ENCODE assay signal across 17 cellular contexts in the genomic region with DNA sequence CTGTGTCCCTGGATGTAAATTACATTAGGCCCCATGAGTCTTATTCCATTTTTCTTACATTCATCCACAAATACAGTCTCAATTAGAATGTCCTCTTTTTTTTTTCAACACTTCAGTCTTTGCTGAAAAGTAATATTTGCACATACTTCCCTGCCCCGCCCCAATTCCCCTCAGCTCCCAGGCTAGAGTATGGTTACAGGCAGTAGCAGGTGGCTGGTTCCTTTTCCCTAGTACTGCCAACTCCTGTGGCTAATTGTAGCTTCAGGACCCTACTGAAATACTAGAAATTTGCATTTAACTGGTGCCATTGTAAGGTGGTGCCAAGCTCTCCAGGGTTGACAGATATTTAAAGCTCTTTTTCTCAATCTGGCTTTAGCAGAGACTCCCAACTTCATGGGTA.
A peak's percentile ranks its signal among the peaks of the same experiment; 100 is the strongest.
DNase-seq lines count a peak whose midpoint lies in the region; ATAC-seq and TF ChIP-seq lines count a peak whose summit lies in the region.
"Had no signal": no experiment of that assay in that cellular context is flagged by ENCODE, and none has a peak within 500 bp of the region (broad histone marks: within the 10 kb centered on the region; RNA-seq: fewer than 3 reads in every experiment).

No MANE protein-coding gene starts in this region.

- intact Hi-C loops in Calu3 (cut with micrococcal nuclease; ENCODE audit: unreplicated experiment): loop anchor here (10.0 kb wide), 1 partner anchor 187 kb away; the partner anchor contains the start of gene MCTP1
- intact Hi-C loops in psoas muscle (cut with DNase I): no loop called here
- intact Hi-C loops in left colon (cut with DNase I, micrococcal nuclease): no loop called here

- H3K9me3 ChIP-seq in psoas muscle: no peaks in the 10 kb centered on the region
- H3K9me3 ChIP-seq: Peyer's patch had no signal

- H3K4me3 ChIP-seq in psoas muscle: no peak overlapping the region
- H3K4me3 ChIP-seq: Peyer's patch had no signal

- POLR2A ChIA-PET in WTC11 (lab: Charles Lee): no interaction called here

- H3K4me3 Mint-ChIP-seq in Calu3 (ENCODE audit: low read depth, unreplicated experiment) (no peak overlapping the region), WTC11 (no peak overlapping the region)
- no peak overlapping the region for H3K4me3 Mint-ChIP-seq in activated naive CD8-positive, alpha-beta T cell treated with anti-CD3 and anti-CD28 coated beads, Interleukin-2, amount 50 U/mL, for 24 hours
- H3K4me3 Mint-ChIP-seq: B cell; CD4-positive, alpha-beta memory T cell had no signal

- WGBS in psoas muscle, 3 donors: 55 to 95% (median 93%) methylated on average over 1 of the region's 1 CpG

- ATAC-seq in WTC11 (peak; percentile 24; the same call in 1 of the 2 replicates), psoas muscle (peak; percentile 67 to 89 (median 78)), left colon (no peak)
- ATAC-seq in activated naive CD8-positive, alpha-beta T cell treated with anti-CD3 and anti-CD28 coated beads, Interleukin-2, amount 50 U/mL, for 24 hours: no peak

- peaks cover 0 to 46% of the 10 kb centered on the region in 2 donors for H3K36me3 ChIP-seq in psoas muscle (ENCODE audit: insufficient read depth in 1 of 2, low read depth in 1 of 2)

- H3K27ac Mint-ChIP-seq in Calu3 (ENCODE audit: unreplicated experiment) (no peak overlapping the region), WTC11 (no peak overlapping the region)
- no peak overlapping the region for H3K27ac Mint-ChIP-seq in activated naive CD8-positive, alpha-beta T cell treated with anti-CD3 and anti-CD28 coated beads, Interleukin-2, amount 50 U/mL, for 24 hours
- H3K27ac Mint-ChIP-seq: B cell had no signal

- DNase-seq in Calu3 (peak; percentile 25), NCI-H2081 treated with DMSO at 0.1 percent for 48 hours (lab: John Stamatoyannopoulos, UW) (peak; percentile 28), WTC11 (ENCODE audit: low spot score) (no peak), psoas muscle (no peak), COLO668 (lab: John Stamatoyannopoulos, UW; ENCODE audit: unreplicated experiment) (no peak), left colon (no peak)
- no peak for DNase-seq in activated naive CD8-positive, alpha-beta T cell treated with anti-CD3 and anti-CD28 coated beads, Interleukin-2, amount 50 U/mL, for 24 hours
- DNase-seq: CD4-positive, alpha-beta memory T cell; DMS153; MM.1S; NCI-H1417 treated with DMSO at 0.1 percent for 48 hours; NCI-H2029 treated with DMSO at 0.1 percent for 48 hours; NCI-H345; NCI-H82; Peyer's patch; SHP77 had no signal

- H3K4me1 Mint-ChIP-seq in Calu3 (ENCODE audit: low read depth, unreplicated experiment) (peaks cover 12% of the 10 kb centered on the region), WTC11 (peaks cover 21% of the 10 kb centered on the region)
- H3K4me1 Mint-ChIP-seq in activated naive CD8-positive, alpha-beta T cell treated with anti-CD3 and anti-CD28 coated beads, Interleukin-2, amount 50 U/mL, for 24 hours: no peaks in the 10 kb centered on the region

- H3K36me3 Mint-ChIP-seq in Calu3 (ENCODE audit: insufficient read depth, unreplicated experiment): no peaks in the 10 kb centered on the region
- peaks cover 21% of the 10 kb centered on the region for H3K36me3 Mint-ChIP-seq in WTC11
- H3K36me3 Mint-ChIP-seq in activated naive CD8-positive, alpha-beta T cell treated with anti-CD3 and anti-CD28 coated beads, Interleukin-2, amount 50 U/mL, for 24 hours (ENCODE audit: low read depth): peaks cover 32% of the 10 kb centered on the region

- no peak for TF ChIP-seq CTCF in Calu3 (IDR thresholded peaks at IDR 0.05; ENCODE audit: unreplicated experiment)
- TF ChIP-seq CTCF in WTC11 (IDR thresholded peaks at IDR 0.05): no peak
- TF ChIP-seq CTCF in psoas muscle (IDR thresholded peaks at IDR 0.05): no peak

- CTCF ChIA-PET in Calu3 (lab: Charles Lee): no interaction called here
- CTCF ChIA-PET in WTC11 (lab: Charles Lee): no interaction called here

- peaks cover 17% of the 10 kb centered on the region for H3K4me1 ChIP-seq in psoas muscle
- H3K4me1 ChIP-seq: Peyer's patch had no signal

- no peaks in the 10 kb centered on the region for H3K9me3 Mint-ChIP-seq in Calu3 (ENCODE audit: low read depth, unreplicated experiment)
- H3K9me3 Mint-ChIP-seq in WTC11: no peaks in the 10 kb centered on the region
- H3K9me3 Mint-ChIP-seq in activated naive CD8-positive, alpha-beta T cell treated with anti-CD3 and anti-CD28 coated beads, Interleukin-2, amount 50 U/mL, for 24 hours: no peaks in the 10 kb centered on the region
- H3K9me3 Mint-ChIP-seq: CD4-positive, alpha-beta memory T cell had no signal

- H3K27me3 Mint-ChIP-seq in Calu3 (ENCODE audit: unreplicated experiment): no peaks in the 10 kb centered on the region
- H3K27me3 Mint-ChIP-seq in WTC11 (ENCODE audit: low read depth): no peaks in the 10 kb centered on the region
- H3K27me3 Mint-ChIP-seq in activated naive CD8-positive, alpha-beta T cell treated with anti-CD3 and anti-CD28 coated beads, Interleukin-2, amount 50 U/mL, for 24 hours: no peaks in the 10 kb centered on the region
- H3K27me3 Mint-ChIP-seq: B cell; CD4-positive, alpha-beta memory T cell had no signal

- peak overlapping the region; percentile 19 for H3K27ac ChIP-seq in psoas muscle
- H3K27ac ChIP-seq: Peyer's patch had no signal

- BruUV-seq in Calu3 (replicated peaks; lab: Mats Ljungman, UMichigan): no TSS peak

- H3K27me3 ChIP-seq in psoas muscle (ENCODE audit: insufficient read depth in 3 of 3, low read length in 2 of 3): no peaks in the 10 kb centered on the region
- H3K27me3 ChIP-seq: Peyer's patch had no signal

TF ChIP-seq in WTC11, 78 proteins besides CTCF, POLR2A, EP300 and RAD21 (continues in another document):
- TF ChIP-seq ZNF232 (CRISPR knock-in tag; IDR thresholded peaks at IDR 0.05) (no peak), CDX4 (CRISPR knock-in tag; IDR thresholded peaks at IDR 0.05; ENCODE audit: borderline replicate concordance) (no peak), GABPB1 (CRISPR knock-in tag; IDR thresholded peaks at IDR 0.05) (no peak), ZNF138 (CRISPR knock-in tag; conservative IDR thresholded peaks at IDR 0.05) (no peak), ZNF671 (CRISPR knock-in tag; IDR thresholded peaks at IDR 0.05) (no peak), ZSCAN18 (CRISPR knock-in tag; IDR thresholded peaks at IDR 0.05) (no peak), E2F4 (CRISPR knock-in tag; IDR thresholded peaks at IDR 0.05; ENCODE audit: borderline replicate concordance, low read depth) (no peak), MLX (CRISPR knock-in tag; IDR thresholded peaks at IDR 0.05) (no peak)
- TF ChIP-seq, protein P1, sequence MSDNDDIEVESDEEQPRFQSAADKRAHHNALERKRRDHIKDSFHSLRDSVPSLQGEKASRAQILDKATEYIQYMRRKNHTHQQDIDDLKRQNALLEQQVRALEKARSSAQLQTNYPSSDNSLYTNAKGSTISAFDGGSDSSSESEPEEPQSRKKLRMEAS (CRISPR knock-in tag; IDR thresholded peaks at IDR 0.05): no peak
- TF ChIP-seq, protein P2, sequence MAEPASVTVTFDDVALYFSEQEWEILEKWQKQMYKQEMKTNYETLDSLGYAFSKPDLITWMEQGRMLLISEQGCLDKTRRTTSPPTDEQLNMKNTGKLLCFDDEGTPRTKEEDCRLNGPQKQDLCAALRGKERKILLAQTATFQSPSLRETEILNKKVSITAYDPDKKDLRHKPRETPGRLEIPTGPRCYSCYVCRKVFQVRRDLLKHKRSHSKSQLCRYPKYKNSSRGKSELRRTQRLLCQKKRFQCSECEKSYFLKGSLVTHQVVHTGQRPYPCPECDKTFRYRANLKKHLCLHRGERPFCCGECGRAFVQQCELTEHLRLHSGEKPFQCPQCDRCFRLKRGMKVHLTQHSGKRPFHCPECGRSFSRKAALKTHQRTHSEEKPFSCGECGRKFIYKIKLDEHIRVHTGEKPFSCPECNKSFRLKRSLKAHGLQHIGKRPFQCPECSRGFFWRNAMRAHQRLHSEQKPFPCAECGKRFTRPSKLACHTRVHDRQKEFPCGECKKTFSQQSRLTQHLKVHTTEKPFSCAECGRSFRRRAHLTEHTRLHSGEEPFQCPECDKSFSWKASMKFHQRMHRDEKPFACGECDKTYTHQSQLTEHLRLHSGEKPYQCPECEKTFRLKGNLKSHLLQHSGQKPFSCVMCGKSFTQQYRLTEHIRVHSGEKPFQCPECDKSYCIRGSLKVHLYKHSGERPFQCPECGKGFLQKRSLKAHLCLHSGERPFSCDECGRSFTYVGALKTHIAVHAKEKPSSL (CRISPR knock-in tag; conservative IDR thresholded peaks at IDR 0.05): no peak

Comparison
In these comparisons a context has a peak if more than half of its experiments do, and no peak if none do; other contexts are left out.
1. DNase-seq: peak in Calu3 (single experiment) and NCI-H2081 treated with DMSO at 0.1 percent for 48 hours (single experiment); none in WTC11 (single experiment), psoas muscle (0 of 2), COLO668 (single experiment), activated naive CD8-positive, alpha-beta T cell treated with anti-CD3 and anti-CD28 coated beads, Interleukin-2, amount 50 U/mL, for 24 hours (single experiment) and left colon (0 of 2).
2. ATAC-seq: peak in WTC11 (single experiment) and psoas muscle (4 of 4); none in activated naive CD8-positive, alpha-beta T cell treated with anti-CD3 and anti-CD28 coated beads, Interleukin-2, amount 50 U/mL, for 24 hours (single experiment) and left colon (single experiment).